In genomic region chr4:20447103-20447502, GRCh38 we compare ENCODE assay signal across 24 cellular contexts.
"Had no signal": no experiment of that assay in that cellular context is flagged by ENCODE, and none has a peak within 500 bp of the region (broad histone marks: within the 10 kb centered on the region; RNA-seq: fewer than 3 reads in every experiment).

No MANE protein-coding gene starts in this region.

- H3K4me3 ChIP-seq: PC-9, Peyer's patch, SJCRH30 had no signal

- H3K9ac ChIP-seq: KMS-11 had no signal

- H3K4me2 ChIP-seq: KMS-11, PC-9 had no signal

- H3K27me3 ChIP-seq: Peyer's patch had no signal

- H3K27ac ChIP-seq: KMS-11, PC-9, Peyer's patch, SJCRH30 had no signal

- H3K36me3 ChIP-seq: Peyer's patch, SJCRH30 had no signal

- H2AFZ ChIP-seq: PC-9 had no signal

- DNase-seq: IMR-90; Kasumi-1; MM.1S; NCI-H1092 treated with DMSO at 0.1 percent for 48 hours; NCI-H1436; NCI-H187; NCI-H2029; NCI-H2081 treated with DMSO at 0.1 percent for 48 hours; NCI-H2171; NCI-H226; NCI-H446; NCI-H510A; NCI-H524 treated with DMSO at 0.1 percent for 48 hours; NCI-H69; NCI-H774; NK-92 treated with Interleukin-12 subunit alpha and Interleukin-12 subunit beta, amount 100 ng/mL, for 24 hours; OCI-M1; PC-9; Peyer's patch; SHP77 treated with DMSO at 0.1 percent for 48 hours had no signal

- H3K4me1 ChIP-seq: Peyer's patch had no signal

- H3K9me3 ChIP-seq: Peyer's patch, SJCRH30 had no signal

- ATAC-seq: HepG2, SK-N-SH treated with all-trans-retinoic acid at 6 μM for 48 hours had no signal
